In genomic region chr11:26028294-26028954, GRCh38 we compare ENCODE assay signal across 1 cellular context.
A peak's percentile ranks its signal among the peaks of the same experiment; 100 is the strongest.
TF ChIP-seq lines count a peak whose summit lies in the region.

No MANE protein-coding gene starts in this region.

TF ChIP-seq in HepG2, 621 proteins besides CTCF, POLR2A, EP300 and RAD21 (continued from another document):
- TF ChIP-seq FOXA1 (IDR thresholded peaks at IDR 0.05) (no peak), FOXA1 (CRISPR knock-in tag; IDR thresholded peaks at IDR 0.05) (peak; percentile 61), JUND (CRISPR knock-in tag; IDR thresholded peaks at IDR 0.05) (peak; percentile 42; the same call in 1 of the 2 replicates), ZNF431 (CRISPR knock-in tag; IDR thresholded peaks at IDR 0.05; ENCODE audit: borderline replicate concordance, low read depth) (no peak), ZNF850 (CRISPR knock-in tag; conservative IDR thresholded peaks at IDR 0.05) (no peak), ZNF552 (CRISPR knock-in tag; IDR thresholded peaks at IDR 0.05; ENCODE audit: borderline replicate concordance) (no peak), ESRRA (CRISPR knock-in tag; IDR thresholded peaks at IDR 0.05; ENCODE audit: low read depth) (no peak), ZNF138 (CRISPR knock-in tag; IDR thresholded peaks at IDR 0.05; ENCODE audit: low read depth) (no peak), SIX1 (CRISPR knock-in tag; IDR thresholded peaks at IDR 0.05; ENCODE audit: borderline replicate concordance) (no peak), FOXA3 (CRISPR knock-in tag; IDR thresholded peaks at IDR 0.05) (peak; percentile 82), ZNF484 (CRISPR knock-in tag; IDR thresholded peaks at IDR 0.05; ENCODE audit: borderline replicate concordance, low read depth) (no peak), ZNF773 (CRISPR knock-in tag; IDR thresholded peaks at IDR 0.05; ENCODE audit: borderline replicate concordance) (no peak), ZKSCAN1 (IDR thresholded peaks at IDR 0.05; ENCODE audit: low read length) (no peak), ZNF615 (CRISPR knock-in tag; IDR thresholded peaks at IDR 0.05; ENCODE audit: borderline replicate concordance) (no peak), SP5 (CRISPR knock-in tag; IDR thresholded peaks at IDR 0.05; ENCODE audit: borderline replicate concordance, low read depth) (no peak), ZBTB4 (CRISPR knock-in tag; IDR thresholded peaks at IDR 0.05; ENCODE audit: borderline replicate concordance) (no peak), ZSCAN5A (CRISPR knock-in tag; IDR thresholded peaks at IDR 0.05; ENCODE audit: borderline replicate concordance) (no peak), NFYC (CRISPR knock-in tag; IDR thresholded peaks at IDR 0.05) (no peak), NFYB (CRISPR knock-in tag; IDR thresholded peaks at IDR 0.05) (no peak), CCAR2 (optimal IDR thresholded peaks at IDR 0.05; ENCODE audit: low read depth, low read length) (no peak), RXRB (CRISPR knock-in tag; IDR thresholded peaks at IDR 0.05; ENCODE audit: borderline replicate concordance) (no peak), ATF3 (CRISPR knock-in tag; IDR thresholded peaks at IDR 0.05) (no peak), FOSL2 (CRISPR knock-in tag; IDR thresholded peaks at IDR 0.05) (peak; percentile 84), YY1 (IDR thresholded peaks at IDR 0.05; ENCODE audit: insufficient read depth, insufficient replicate concordance, low read depth, low read length) (no peak), ZNF274 (CRISPR knock-in tag; IDR thresholded peaks at IDR 0.05) (no peak), SMAD1 (CRISPR knock-in tag; IDR thresholded peaks at IDR 0.05; ENCODE audit: borderline replicate concordance, low read depth) (no peak), ZNF205 (CRISPR knock-in tag; IDR thresholded peaks at IDR 0.05) (no peak), PHF21A (CRISPR knock-in tag; IDR thresholded peaks at IDR 0.05) (no peak)
- TF ChIP-seq, protein P1, sequence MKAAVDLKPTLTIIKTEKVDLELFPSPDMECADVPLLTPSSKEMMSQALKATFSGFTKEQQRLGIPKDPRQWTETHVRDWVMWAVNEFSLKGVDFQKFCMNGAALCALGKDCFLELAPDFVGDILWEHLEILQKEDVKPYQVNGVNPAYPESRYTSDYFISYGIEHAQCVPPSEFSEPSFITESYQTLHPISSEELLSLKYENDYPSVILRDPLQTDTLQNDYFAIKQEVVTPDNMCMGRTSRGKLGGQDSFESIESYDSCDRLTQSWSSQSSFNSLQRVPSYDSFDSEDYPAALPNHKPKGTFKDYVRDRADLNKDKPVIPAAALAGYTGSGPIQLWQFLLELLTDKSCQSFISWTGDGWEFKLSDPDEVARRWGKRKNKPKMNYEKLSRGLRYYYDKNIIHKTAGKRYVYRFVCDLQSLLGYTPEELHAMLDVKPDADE (CRISPR knock-in tag; IDR thresholded peaks at IDR 0.05) = no peak
- TF ChIP-seq, protein P2, sequence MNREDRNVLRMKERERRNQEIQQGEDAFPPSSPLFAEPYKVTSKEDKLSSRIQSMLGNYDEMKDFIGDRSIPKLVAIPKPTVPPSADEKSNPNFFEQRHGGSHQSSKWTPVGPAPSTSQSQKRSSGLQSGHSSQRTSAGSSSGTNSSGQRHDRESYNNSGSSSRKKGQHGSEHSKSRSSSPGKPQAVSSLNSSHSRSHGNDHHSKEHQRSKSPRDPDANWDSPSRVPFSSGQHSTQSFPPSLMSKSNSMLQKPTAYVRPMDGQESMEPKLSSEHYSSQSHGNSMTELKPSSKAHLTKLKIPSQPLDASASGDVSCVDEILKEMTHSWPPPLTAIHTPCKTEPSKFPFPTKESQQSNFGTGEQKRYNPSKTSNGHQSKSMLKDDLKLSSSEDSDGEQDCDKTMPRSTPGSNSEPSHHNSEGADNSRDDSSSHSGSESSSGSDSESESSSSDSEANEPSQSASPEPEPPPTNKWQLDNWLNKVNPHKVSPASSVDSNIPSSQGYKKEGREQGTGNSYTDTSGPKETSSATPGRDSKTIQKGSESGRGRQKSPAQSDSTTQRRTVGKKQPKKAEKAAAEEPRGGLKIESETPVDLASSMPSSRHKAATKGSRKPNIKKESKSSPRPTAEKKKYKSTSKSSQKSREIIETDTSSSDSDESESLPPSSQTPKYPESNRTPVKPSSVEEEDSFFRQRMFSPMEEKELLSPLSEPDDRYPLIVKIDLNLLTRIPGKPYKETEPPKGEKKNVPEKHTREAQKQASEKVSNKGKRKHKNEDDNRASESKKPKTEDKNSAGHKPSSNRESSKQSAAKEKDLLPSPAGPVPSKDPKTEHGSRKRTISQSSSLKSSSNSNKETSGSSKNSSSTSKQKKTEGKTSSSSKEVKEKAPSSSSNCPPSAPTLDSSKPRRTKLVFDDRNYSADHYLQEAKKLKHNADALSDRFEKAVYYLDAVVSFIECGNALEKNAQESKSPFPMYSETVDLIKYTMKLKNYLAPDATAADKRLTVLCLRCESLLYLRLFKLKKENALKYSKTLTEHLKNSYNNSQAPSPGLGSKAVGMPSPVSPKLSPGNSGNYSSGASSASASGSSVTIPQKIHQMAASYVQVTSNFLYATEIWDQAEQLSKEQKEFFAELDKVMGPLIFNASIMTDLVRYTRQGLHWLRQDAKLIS (CRISPR knock-in tag; IDR thresholded peaks at IDR 0.05) = no peak
- TF ChIP-seq, protein P3, sequence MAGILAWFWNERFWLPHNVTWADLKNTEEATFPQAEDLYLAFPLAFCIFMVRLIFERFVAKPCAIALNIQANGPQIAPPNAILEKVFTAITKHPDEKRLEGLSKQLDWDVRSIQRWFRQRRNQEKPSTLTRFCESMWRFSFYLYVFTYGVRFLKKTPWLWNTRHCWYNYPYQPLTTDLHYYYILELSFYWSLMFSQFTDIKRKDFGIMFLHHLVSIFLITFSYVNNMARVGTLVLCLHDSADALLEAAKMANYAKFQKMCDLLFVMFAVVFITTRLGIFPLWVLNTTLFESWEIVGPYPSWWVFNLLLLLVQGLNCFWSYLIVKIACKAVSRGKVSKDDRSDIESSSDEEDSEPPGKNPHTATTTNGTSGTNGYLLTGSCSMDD (CRISPR knock-in tag; IDR thresholded peaks at IDR 0.05) = no peak
